ENCODE assay signal across 30 cellular contexts in the genomic region with DNA sequence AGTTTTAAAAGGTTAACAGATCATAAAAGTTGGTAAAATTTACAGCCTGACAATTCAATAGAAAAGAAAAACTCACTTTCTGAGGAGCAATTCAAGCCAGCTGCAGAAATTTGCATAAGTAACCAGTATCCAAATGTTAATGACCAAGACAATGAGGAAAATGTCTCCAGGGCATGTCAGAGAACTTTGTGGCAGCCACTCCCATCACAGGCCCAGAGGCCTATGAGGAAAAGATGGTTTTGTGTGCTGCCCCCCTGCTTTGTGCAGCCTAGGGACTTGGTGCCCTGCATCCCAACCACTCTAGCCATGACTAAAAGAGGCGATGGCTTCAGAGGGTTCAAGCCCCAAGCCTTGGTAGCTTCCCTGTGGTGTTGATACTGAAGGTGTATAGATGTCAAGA.
"Had no signal": no experiment of that assay in that cellular context is flagged by ENCODE, and none has a peak within 500 bp of the region (broad histone marks: within the 10 kb centered on the region; RNA-seq: fewer than 3 reads in every experiment).

No MANE protein-coding gene starts in this region.

- H3K27me3 ChIP-seq: adrenal gland, ascending aorta, esophagus muscularis mucosa, gastrocnemius medialis, heart left ventricle had no signal

- H3K4me3 ChIP-seq: adrenal gland, ascending aorta, coronary artery, esophagus muscularis mucosa, gastrocnemius medialis, heart left ventricle had no signal

- H3K9me3 ChIP-seq: adrenal gland, ascending aorta, esophagus muscularis mucosa, gastrocnemius medialis, heart left ventricle had no signal

- DNase-seq: activated CD4-positive, alpha-beta memory T cell treated with anti-CD3 and anti-CD28 coated beads for 36 hours; activated CD4-positive, alpha-beta T cell treated with anti-CD3 and anti-CD28 coated beads for 36 hours; activated CD4-positive, alpha-beta T cell treated with anti-CD3 and anti-CD28 coated beads, Interleukin-2, amount 10 ng/mL, durations not matched to agents 24 days and 14 days; activated CD4-positive, CD25-positive, alpha-beta regulatory T cell; activated CD4-positive, CD25-positive, alpha-beta regulatory T cell treated with anti-CD3 and anti-CD28 coated beads, Interleukin-2, amount 50 U/mL, for 72 hours; activated CD8-positive, alpha-beta memory T cell treated with anti-CD3 and anti-CD28 coated beads, Interleukin-2, amount 10 ng/mL, durations not matched to agents 7 days and 5 days; activated CD8-positive, alpha-beta memory T cell treated with anti-CD3 and anti-CD28 coated beads, Interleukin-2, amount 50 U/mL, for 4 hours; activated CD8-positive, alpha-beta T cell treated with anti-CD3 and anti-CD28 coated beads, Interleukin-2, amount 10 ng/mL, durations not matched to agents 7 days and 5 days; activated effector memory CD4-positive, alpha-beta T cell treated with anti-CD3 and anti-CD28 coated beads, Interleukin-2, amount 50 U/mL, for 16 hours; activated naive CD4-positive, alpha-beta T cell treated with anti-CD3 and anti-CD28 coated beads for 36 hours; activated naive CD8-positive, alpha-beta T cell treated with anti-CD3 and anti-CD28 coated beads for 36 hours; activated naive CD8-positive, alpha-beta T cell treated with anti-CD3 and anti-CD28 coated beads, Interleukin-2, amount 50 U/mL, for 24 hours; activated T-cell treated with anti-CD3 and anti-CD28 coated beads, Interleukin-2, amount 50 U/mL, for 1 hour; activated T-cell treated with anti-CD3 and anti-CD28 coated beads, Interleukin-2, amount 50 U/mL, for 48 hours; adrenal gland; amygdala; dermis blood vessel endothelial cell; effector CD4-positive, alpha-beta T cell; effector memory CD8-positive, alpha-beta T cell; erythroblast; foreskin keratinocyte; gastrocnemius medialis; glutamatergic neuron; heart left ventricle; T-helper 17 cell; T1000; WERI-Rb-1 had no signal

- H3K4me1 ChIP-seq: adrenal gland, ascending aorta, esophagus muscularis mucosa, foreskin keratinocyte, gastrocnemius medialis, heart left ventricle had no signal

- H3K36me3 ChIP-seq: adrenal gland, ascending aorta, esophagus muscularis mucosa, gastrocnemius medialis, heart left ventricle, WERI-Rb-1 had no signal

- ATAC-seq: activated CD4-positive, alpha-beta T cell treated with anti-CD3 and anti-CD28 coated beads for 36 hours; activated CD8-positive, alpha-beta memory T cell treated with anti-CD3 and anti-CD28 coated beads, Interleukin-2, amount 10 ng/mL, durations not matched to agents 7 days and 5 days; activated CD8-positive, alpha-beta T cell treated with anti-CD3 and anti-CD28 coated beads, Interleukin-2, amount 10 ng/mL, durations not matched to agents 7 days and 5 days; activated naive CD8-positive, alpha-beta T cell treated with anti-CD3 and anti-CD28 coated beads, Interleukin-2, amount 50 U/mL, for 24 hours; effector memory CD8-positive, alpha-beta T cell; foreskin keratinocyte; gastrocnemius medialis; heart left ventricle; T-helper 17 cell had no signal
